Comparison of ENCODE assay signal across 9 cellular contexts in genomic region chr1:32220746-32221580, GRCh38. TPM values are rescaled to one million over a fixed set of nuclear protein-coding genes. Genes with fewer than 3 reads are reported as not detected.
DNase-seq lines count a peak whose midpoint lies in the region; ATAC-seq and TF ChIP-seq lines count a peak whose summit lies in the region.
"Had no signal": no experiment of that assay in that cellular context is flagged by ENCODE, and none has a peak within 500 bp of the region (broad histone marks: within the 10 kb centered on the region; RNA-seq: fewer than 3 reads in every experiment).

No MANE protein-coding gene starts in this region.

- no peak for TF ChIP-seq CTCF in stomach (IDR thresholded peaks at IDR 0.05)

- TF ChIP-seq EP300 in stomach (IDR thresholded peaks at IDR 0.05) = no peak

- H3K36me3 ChIP-seq in stomach = peaks cover 26 to 67% (median 59%) of the 10 kb centered on the region in 4 donors

- DNase-seq in T-helper 2 cell treated with Interferon-gamma antibody and Interleukin-4, amounts not matched to agents 5 μg/mL and 100 μg/mL, for 36 hours (ENCODE audit: low spot score) = no peak
- DNase-seq in T-helper 2 cell = no peak
- DNase-seq in activated CD4-positive, alpha-beta memory T cell treated with anti-CD3 and anti-CD28 coated beads for 36 hours = no peak
- no peak for DNase-seq in stomach
- DNase-seq in amniotic stem cell (lab: John Stamatoyannopoulos, UW) = no peak
- DNase-seq in activated naive CD4-positive, alpha-beta T cell treated with Interleukin-2 at 50 U/mL for 16 hours = no peak
- DNase-seq: NCI-H2029 had no signal

- H3K27ac Mint-ChIP-seq in T-helper 2 cell treated with Interferon-gamma antibody and Interleukin-4, amounts not matched to agents 5 μg/mL and 100 μg/mL, for 36 hours = peak overlapping the region; percentile 96
- H3K27ac Mint-ChIP-seq in activated CD4-positive, alpha-beta memory T cell treated with anti-CD3 and anti-CD28 coated beads for 36 hours = peak overlapping the region; percentile 94

- H3K27me3 ChIP-seq in stomach = no peaks in the 10 kb centered on the region

- peaks cover 21% of the 10 kb centered on the region for H3K4me1 Mint-ChIP-seq in T-helper 2 cell treated with Interferon-gamma antibody and Interleukin-4, amounts not matched to agents 5 μg/mL and 100 μg/mL, for 36 hours (ENCODE audit: low read depth)
- H3K4me1 Mint-ChIP-seq in activated CD4-positive, alpha-beta memory T cell treated with anti-CD3 and anti-CD28 coated beads for 36 hours (ENCODE audit: low read depth) = peaks cover 40% of the 10 kb centered on the region

- no peaks in the 10 kb centered on the region for H3K27me3 Mint-ChIP-seq in T-helper 2 cell treated with Interferon-gamma antibody and Interleukin-4, amounts not matched to agents 5 μg/mL and 100 μg/mL, for 36 hours (ENCODE audit: low read depth)
- H3K27me3 Mint-ChIP-seq in activated CD4-positive, alpha-beta memory T cell treated with anti-CD3 and anti-CD28 coated beads for 36 hours = no peaks in the 10 kb centered on the region

- peak overlapping the region in 4 of 5 donors; percentile 90 to 97 (median 94) for H3K27ac ChIP-seq in stomach

- peak overlapping the region; percentile 96 for H3K4me3 Mint-ChIP-seq in T-helper 2 cell treated with Interferon-gamma antibody and Interleukin-4, amounts not matched to agents 5 μg/mL and 100 μg/mL, for 36 hours
- H3K4me3 Mint-ChIP-seq in activated CD4-positive, alpha-beta memory T cell treated with anti-CD3 and anti-CD28 coated beads for 36 hours = peak overlapping the region; percentile 95

- H3K36me3 Mint-ChIP-seq in T-helper 2 cell treated with Interferon-gamma antibody and Interleukin-4, amounts not matched to agents 5 μg/mL and 100 μg/mL, for 36 hours (ENCODE audit: low read depth) = peaks cover 27% of the 10 kb centered on the region
- H3K36me3 Mint-ChIP-seq in activated CD4-positive, alpha-beta memory T cell treated with anti-CD3 and anti-CD28 coated beads for 36 hours = peaks cover 20% of the 10 kb centered on the region

- no peaks in the 10 kb centered on the region for H3K9me3 Mint-ChIP-seq in T-helper 2 cell treated with Interferon-gamma antibody and Interleukin-4, amounts not matched to agents 5 μg/mL and 100 μg/mL, for 36 hours
- no peaks in the 10 kb centered on the region for H3K9me3 Mint-ChIP-seq in activated CD4-positive, alpha-beta memory T cell treated with anti-CD3 and anti-CD28 coated beads for 36 hours

- POLR2A ChIA-PET in activated CD4-positive, alpha-beta memory T cell treated with anti-CD3 and anti-CD28 coated beads for 36 hours (lab: Charles Lee) = interaction anchor here (0.6 kb wide), 1 partner anchor 48 kb away, joined by 4 read pairs; no protein-coding TSS in a partner anchor

- no peak for ATAC-seq in GM18520 (IDR thresholded peaks at IDR 0.05; ENCODE audit: unreplicated experiment)

- H3K4me1 ChIP-seq in stomach = peaks cover 28 to 52% (median 38%) of the 10 kb centered on the region in 4 donors

- 86 to 92% (median 91%) methylated on average over 3 to 4 of the region's 4 CpGs for WGBS in stomach, 5 donors

- TF ChIP-seq POLR2A in stomach (IDR thresholded peaks at IDR 0.05) = no peak

- CTCF ChIA-PET in activated CD4-positive, alpha-beta memory T cell treated with anti-CD3 and anti-CD28 coated beads for 36 hours (lab: Charles Lee) = interaction anchor here (1.4 to 5.1 kb wide), 2 partner anchors 27 to 181 kb away, joined by 3 to 31 read pairs; partner anchors contain the start of gene FAM167B

- no peaks in the 10 kb centered on the region for H3K9me3 ChIP-seq in iPS-18c (ENCODE audit: control insufficient read depth, insufficient read depth, low read length)
- H3K9me3 ChIP-seq in stomach = no peaks in the 10 kb centered on the region

- H3K4me3 ChIP-seq in iPS-18c (ENCODE audit: insufficient read depth, low read depth, low read length) = peak overlapping the region; percentile 96
- peak overlapping the region; percentile 88 to 95 (median 92) for H3K4me3 ChIP-seq in stomach

- intact Hi-C loops in activated CD4-positive, alpha-beta memory T cell treated with anti-CD3 and anti-CD28 coated beads for 36 hours (cut with micrococcal nuclease) = no loop called here
- intact Hi-C loops in stomach (cut with DNase I; ENCODE audit: low total_unique reads) = no loop called here

RNA-seq across cellular contexts. Expression of gene TMEM234, which starts 1.2 kb away (rescaled TPM):
- 1 to 10 TPM; 7.8 to 9.9 TPM for total RNA-seq in activated CD4-positive, alpha-beta memory T cell treated with anti-CD3 and anti-CD28 coated beads for 36 hours
- 100 to 1,000 TPM in 1 of 5 donors, 10 to 100 TPM in 4; 19.1 to 169 (median 27.1) TPM for total RNA-seq in stomach
- polyA plus RNA-seq in stomach = 10 to 100 TPM; 11.6 to 14.3 (median 13.4) TPM

RNA-seq across cellular contexts. Expression of gene EIF3I, which starts 1.2 kb away (rescaled TPM):
- total RNA-seq in activated CD4-positive, alpha-beta memory T cell treated with anti-CD3 and anti-CD28 coated beads for 36 hours = 100 to 1,000 TPM; 297 to 299 TPM
- 100 to 1,000 TPM in 2 of 5 donors, 10 to 100 TPM in 3; 21.1 to 444 (median 90.1) TPM for total RNA-seq in stomach
- polyA plus RNA-seq in stomach = 100 to 1,000 TPM; 180 to 245 (median 198) TPM

RNA-seq across cellular contexts. Expression of gene DCDC2B, which starts 12.1 kb away (rescaled TPM):
- not detected for total RNA-seq in activated CD4-positive, alpha-beta memory T cell treated with anti-CD3 and anti-CD28 coated beads for 36 hours
- not detected for total RNA-seq in stomach
- not detected for polyA plus RNA-seq in stomach

RNA-seq across cellular contexts. Expression of gene IQCC, which starts 15.5 kb away (rescaled TPM):
- total RNA-seq in activated CD4-positive, alpha-beta memory T cell treated with anti-CD3 and anti-CD28 coated beads for 36 hours = 1 to 10 TPM; 4.5 to 5.2 TPM
- 1 to 10 TPM in 4 of 5 donors, not detected in 1; 2.3 to 5.5 (median 2.9) TPM for total RNA-seq in stomach
- polyA plus RNA-seq in stomach = 1 to 10 TPM; 1.3 to 2.1 (median 1.7) TPM

RNA-seq across cellular contexts. Expression of gene CCDC28B, which starts 20.6 kb away (rescaled TPM):
- 10 to 100 TPM; 13.4 to 14.8 TPM for total RNA-seq in activated CD4-positive, alpha-beta memory T cell treated with anti-CD3 and anti-CD28 coated beads for 36 hours
- total RNA-seq in stomach = 10 to 100 TPM in 1 of 5 donors, 1 to 10 TPM in 1, under 1 TPM in 1, not detected in 2; 0.45 to 27.8 (median 5.3) TPM
- 10 to 100 TPM in 2 of 3 donors, 1 to 10 TPM in 1; 8.7 to 11.8 (median 10.7) TPM for polyA plus RNA-seq in stomach
